2 cellular contexts compared by ENCODE assay signal in genomic region chr13:113398963-113399754, GRCh38.
TF ChIP-seq lines count a peak whose summit lies in the region.

No MANE protein-coding gene starts in this region.

TF ChIP-seq in IMR-90, 13 proteins besides CTCF, POLR2A, EP300 and RAD21:
- no peak for TF ChIP-seq RFX5 (IDR thresholded peaks at IDR 0.05; ENCODE audit: low read depth, low read length)
- TF ChIP-seq CHD1 (IDR thresholded peaks at IDR 0.05; ENCODE audit: low read depth, low read length) = no peak
- TF ChIP-seq BHLHE40 (IDR thresholded peaks at IDR 0.05; ENCODE audit: low read depth, low read length) = no peak
- no peak for TF ChIP-seq CEBPB (IDR thresholded peaks at IDR 0.05; ENCODE audit: low read depth, low read length)
- no peak for TF ChIP-seq ELK1 (IDR thresholded peaks at IDR 0.05; ENCODE audit: borderline replicate concordance, low read depth, low read length)
- no peak for TF ChIP-seq MAFK (IDR thresholded peaks at IDR 0.05; ENCODE audit: low read depth, low read length)
- no peak for TF ChIP-seq USF2 (IDR thresholded peaks at IDR 0.05; ENCODE audit: low read depth, low read length)
- no peak for TF ChIP-seq RCOR1 (IDR thresholded peaks at IDR 0.05; ENCODE audit: insufficient replicate concordance, low read length)
- TF ChIP-seq NFE2L2 (IDR thresholded peaks at IDR 0.05; ENCODE audit: low read depth, low read length) = no peak
- TF ChIP-seq SMC3 (IDR thresholded peaks at IDR 0.05; ENCODE audit: low read depth, low read length) = no peak
- TF ChIP-seq MXI1 (IDR thresholded peaks at IDR 0.05; ENCODE audit: borderline replicate concordance, low read depth, low read length) = no peak
- no peak for TF ChIP-seq FOS (IDR thresholded peaks at IDR 0.05; ENCODE audit: low read depth, low read length)
- no peak for TF ChIP-seq MAZ (IDR thresholded peaks at IDR 0.05; ENCODE audit: borderline replicate concordance, low read depth, low read length)

TF ChIP-seq in H1, 55 proteins besides CTCF, POLR2A, EP300 and RAD21:
- TF ChIP-seq GABPA (IDR thresholded peaks at IDR 0.05; ENCODE audit: borderline replicate concordance, insufficient read depth, low read length) = no peak
- peak; percentile 66; the same call in 1 of the 2 replicates for TF ChIP-seq EGR1 (IDR thresholded peaks at IDR 0.05; ENCODE audit: borderline replicate concordance, low read depth, low read length)
- 0 out of 2 replicates have a peak, but pooled peaks have one; percentile 14 for TF ChIP-seq RBBP5 (IDR thresholded peaks at IDR 0.05; ENCODE audit: borderline replicate concordance, low read depth, low read length)
- TF ChIP-seq TEAD4 (IDR thresholded peaks at IDR 0.05; ENCODE audit: low read depth, low read length) = peak; percentile 77
